8 cellular contexts compared by ENCODE assay signal in genomic region chr3:131381445-131382291, GRCh38. TPM values are rescaled to one million over a fixed set of nuclear protein-coding genes. Genes with fewer than 3 reads are reported as not detected.
A peak's percentile ranks its signal among the peaks of the same experiment; 100 is the strongest.
DNase-seq lines count a peak whose midpoint lies in the region; ATAC-seq and TF ChIP-seq lines count a peak whose summit lies in the region.

TSS of gene NUDT16 (plus strand) at chr3:131381774. CDS start at chr3:131381805, 31 bp downstream.

- TF ChIP-seq CTCF in BJ (IDR thresholded peaks at IDR 0.05; ENCODE audit: insufficient read depth, low read depth, low read length), result no peak

- H3K4me1 Mint-ChIP-seq in dendritic cell treated with granulocyte-macrophage colony-stimulating factor and Interleukin-4, amounts not matched to agents 40 ng/mL and 50 ng/mL, for 4 days (ENCODE audit: low read depth), result peaks cover 74% of the 10 kb centered on the region

- H3K36me3 ChIP-seq in BJ (ENCODE audit: control insufficient read depth, insufficient read depth, low read length), result peaks cover 2% of the 10 kb centered on the region; the same call in 1 of the 2 replicates

- no peaks in the 10 kb centered on the region for H3K27me3 ChIP-seq in BJ (ENCODE audit: control insufficient read depth, insufficient read depth, low read length)

- peak; percentile 96 for DNase-seq in BJ (ENCODE audit: low read depth)
- DNase-seq in GM19240 (ENCODE audit: insufficient read length, low spot score), result peak; percentile 90
- DNase-seq in NCI-H748 (lab: John Stamatoyannopoulos, UW; ENCODE audit: unreplicated experiment), result peak; percentile 97
- DNase-seq in activated CD4-positive, alpha-beta T cell treated with anti-CD3 and anti-CD28 coated beads, Interleukin-2, amount 50 U/mL, for 4 hours, result peak; percentile 94 to 95
- peak; percentile 100 for DNase-seq in left lobe of liver (ENCODE audit: low spot score)
- peak; percentile 98 for DNase-seq in stimulated activated CD4-positive, alpha-beta T cell treated with anti-CD3 and anti-CD28 coated beads, Interleukin-2, amount 100 ng/mL, for 24 hours

- H3K36me3 Mint-ChIP-seq in dendritic cell treated with granulocyte-macrophage colony-stimulating factor and Interleukin-4, amounts not matched to agents 40 ng/mL and 50 ng/mL, for 4 days (ENCODE audit: low read depth), result peaks cover 86% of the 10 kb centered on the region

- CTCF ChIA-PET in BJ (lab: Yijun Ruan, JAX), result interaction anchor here (1.0 to 1.7 kb wide), 2 partner anchors 15 to 16 kb away, joined by 4 to 6 read pairs; no protein-coding TSS in a partner anchor

- H3K9me3 Mint-ChIP-seq in dendritic cell treated with granulocyte-macrophage colony-stimulating factor and Interleukin-4, amounts not matched to agents 40 ng/mL and 50 ng/mL, for 4 days, result no peaks in the 10 kb centered on the region

- intact Hi-C loops in dendritic cell treated with granulocyte-macrophage colony-stimulating factor and Interleukin-4, amounts not matched to agents 40 ng/mL and 50 ng/mL, for 4 days (cut with micrococcal nuclease), result loop anchor here (1.0 kb wide), 1 partner anchor 20 kb away; no protein-coding TSS in a partner anchor

- H3K4me3 ChIP-seq in BJ (ENCODE audit: low read depth, low read length), result peak within 1 kb of the TSS; percentile 95

- H3K27me3 Mint-ChIP-seq in dendritic cell treated with granulocyte-macrophage colony-stimulating factor and Interleukin-4, amounts not matched to agents 40 ng/mL and 50 ng/mL, for 4 days, result no peaks in the 10 kb centered on the region

- ATAC-seq in HG03457 (IDR thresholded peaks at IDR 0.05; ENCODE audit: unreplicated experiment) (peak; percentile 98), left lobe of liver (peak; percentile 93)

- peak within 1 kb of the TSS; percentile 96 for H3K27ac Mint-ChIP-seq in dendritic cell treated with granulocyte-macrophage colony-stimulating factor and Interleukin-4, amounts not matched to agents 40 ng/mL and 50 ng/mL, for 4 days

- POLR2A ChIA-PET in BJ (lab: Charles Lee), result interaction anchor here (0.5 to 0.6 kb wide), 2 partner anchors 141 to 351 kb away, joined by 4 read pairs; no protein-coding TSS in a partner anchor

- peak within 1 kb of the TSS; percentile 86 for H3K4me3 Mint-ChIP-seq in dendritic cell treated with granulocyte-macrophage colony-stimulating factor and Interleukin-4, amounts not matched to agents 40 ng/mL and 50 ng/mL, for 4 days

RNA-seq across cellular contexts. Expression of gene NUDT16, which starts in this region (rescaled TPM):
- 5.4 and 6.6 TPM in 2 replicates for polyA plus RNA-seq in BJ (2011; rRNA removed)
- 4.1 and 4.3 TPM in 2 replicates for polyA minus RNA-seq in BJ (2011; rRNA and poly(A)+ RNA removed)
- 32.9 TPM for total RNA-seq in left lobe of liver

Comparison
In these comparisons a context has a peak if more than half of its experiments do, and no peak if none do; other contexts are left out.
1. Peak in every context shown above with its lines: DNase-seq, ATAC-seq and H3K4me3 ChIP-seq.